12 cellular contexts compared by ENCODE assay signal in genomic region chr2:120348134-120349103, GRCh38. TPM values are rescaled to one million over a fixed set of nuclear protein-coding genes. Genes with fewer than 3 reads are reported as not detected.
A peak's percentile ranks its signal among the peaks of the same experiment; 100 is the strongest.
DNase-seq lines count a peak whose midpoint lies in the region; ATAC-seq and TF ChIP-seq lines count a peak whose summit lies in the region.
"Had no signal": no experiment of that assay in that cellular context is flagged by ENCODE, and none has a peak within 500 bp of the region (broad histone marks: within the 10 kb centered on the region; RNA-seq: fewer than 3 reads in every experiment).

No MANE protein-coding gene starts in this region.

- POLR2A ChIA-PET in WTC11 (lab: Charles Lee), result interaction anchor here (1.0 kb wide), 1 partner anchor 89 kb away, joined by 14 read pairs; no protein-coding TSS in a partner anchor

- H3K36me3 Mint-ChIP-seq in WTC11, result no peaks in the 10 kb centered on the region
- H3K36me3 Mint-ChIP-seq in neural progenitor cell, result no peaks in the 10 kb centered on the region
- H3K36me3 Mint-ChIP-seq: activated naive CD8-positive, alpha-beta T cell treated with anti-CD3 and anti-CD28 coated beads for 36 hours had no signal

- peaks cover 20% of the 10 kb centered on the region for H3K4me1 ChIP-seq in neural progenitor cell

- H4K20me1 ChIP-seq in neural progenitor cell (ENCODE audit: low read depth), result peaks cover 59% of the 10 kb centered on the region

- H3K4me1 Mint-ChIP-seq in WTC11 (peaks cover 33% of the 10 kb centered on the region), neural progenitor cell (peaks cover 28% of the 10 kb centered on the region)

- peak overlapping the region; percentile 57 for H3K4me3 Mint-ChIP-seq in WTC11
- peak overlapping the region; percentile 84 for H3K4me3 Mint-ChIP-seq in neural progenitor cell
- H3K4me3 Mint-ChIP-seq: activated CD8-positive, alpha-beta T cell treated with anti-CD3 and anti-CD28 coated beads, Interleukin-2, amount 10 ng/mL, durations not matched to agents 7 days and 5 days; activated naive CD8-positive, alpha-beta T cell treated with anti-CD3 and anti-CD28 coated beads for 36 hours had no signal

- H3F3A ChIP-seq in neural progenitor cell (ENCODE audit: low read depth), result peaks cover 26% of the 10 kb centered on the region

- peak overlapping the region; percentile 70 for H3K4me2 ChIP-seq in neural progenitor cell

- H3K27me3 ChIP-seq in neural progenitor cell, result peaks cover 91% of the 10 kb centered on the region

- DNase-seq in COLO668 (lab: John Stamatoyannopoulos, UW; ENCODE audit: unreplicated experiment), result peak; percentile 55
- peak; percentile 93 for DNase-seq in HuH-7.5 (ENCODE audit: low spot score)
- DNase-seq in WTC11 (ENCODE audit: low spot score), result no peak
- no peak for DNase-seq in neural progenitor cell (ENCODE audit: low spot score)
- DNase-seq in NCI-H128 (lab: John Stamatoyannopoulos, UW; ENCODE audit: unreplicated experiment), result no peak
- no peak for DNase-seq in NCI-H1694 treated with DMSO at 0.1 percent for 48 hours (lab: John Stamatoyannopoulos, UW)
- no peak for DNase-seq in activated CD4-positive, alpha-beta T cell treated with anti-CD3 and anti-CD28 coated beads for 48 hours
- DNase-seq: activated CD8-positive, alpha-beta T cell treated with anti-CD3 and anti-CD28 coated beads, Interleukin-2, amount 10 ng/mL, durations not matched to agents 7 days and 5 days; activated naive CD8-positive, alpha-beta T cell treated with anti-CD3 and anti-CD28 coated beads for 36 hours; dermis blood vessel endothelial cell; EL; trophoblast cell had no signal

- no peaks in the 10 kb centered on the region for H3K9me3 Mint-ChIP-seq in WTC11
- no peaks in the 10 kb centered on the region for H3K9me3 Mint-ChIP-seq in neural progenitor cell
- H3K9me3 Mint-ChIP-seq: activated naive CD8-positive, alpha-beta T cell treated with anti-CD3 and anti-CD28 coated beads for 36 hours had no signal

- peak; percentile 4 for ATAC-seq in WTC11
- ATAC-seq: activated CD8-positive, alpha-beta T cell treated with anti-CD3 and anti-CD28 coated beads, Interleukin-2, amount 10 ng/mL, durations not matched to agents 7 days and 5 days had no signal

- TF ChIP-seq CTCF in WTC11 (IDR thresholded peaks at IDR 0.05) (no peak), neural progenitor cell (IDR thresholded peaks at IDR 0.05) (no peak)

- H2AFZ ChIP-seq in neural progenitor cell (replicated peaks), result no peak overlapping the region

- no peak overlapping the region for H3K27ac Mint-ChIP-seq in WTC11
- H3K27ac Mint-ChIP-seq in neural progenitor cell, result no peak overlapping the region
- H3K27ac Mint-ChIP-seq: activated CD8-positive, alpha-beta T cell treated with anti-CD3 and anti-CD28 coated beads, Interleukin-2, amount 10 ng/mL, durations not matched to agents 7 days and 5 days; activated naive CD8-positive, alpha-beta T cell treated with anti-CD3 and anti-CD28 coated beads for 36 hours had no signal

- H3K9me3 ChIP-seq in neural progenitor cell (ENCODE audit: low read depth), result no peaks in the 10 kb centered on the region

- H3K27me3 Mint-ChIP-seq in WTC11 (ENCODE audit: low read depth) (peaks cover 79% of the 10 kb centered on the region), neural progenitor cell (ENCODE audit: insufficient read depth, low read depth) (peaks cover 44% of the 10 kb centered on the region)

- no peak overlapping the region for H3K27ac ChIP-seq in neural progenitor cell

- H3K9ac ChIP-seq in neural progenitor cell, result no peak overlapping the region

- H3K79me2 ChIP-seq in neural progenitor cell (ENCODE audit: low read depth), result no peaks in the 10 kb centered on the region

- CTCF ChIA-PET in WTC11 (lab: Charles Lee), result interaction anchor here (0.7 to 2.6 kb wide), 8 partner anchors 8 to 392 kb away, joined by 3 to 30 read pairs (median 8); no protein-coding TSS in a partner anchor

- no peaks in the 10 kb centered on the region for H3K36me3 ChIP-seq in neural progenitor cell

- H3K4me3 ChIP-seq in neural progenitor cell, result no peak overlapping the region

TF ChIP-seq in WTC11, 78 proteins besides CTCF, POLR2A, EP300 and RAD21:
- TF ChIP-seq E2F5 (CRISPR knock-in tag; IDR thresholded peaks at IDR 0.05), result no peak
- TF ChIP-seq, protein P1, sequence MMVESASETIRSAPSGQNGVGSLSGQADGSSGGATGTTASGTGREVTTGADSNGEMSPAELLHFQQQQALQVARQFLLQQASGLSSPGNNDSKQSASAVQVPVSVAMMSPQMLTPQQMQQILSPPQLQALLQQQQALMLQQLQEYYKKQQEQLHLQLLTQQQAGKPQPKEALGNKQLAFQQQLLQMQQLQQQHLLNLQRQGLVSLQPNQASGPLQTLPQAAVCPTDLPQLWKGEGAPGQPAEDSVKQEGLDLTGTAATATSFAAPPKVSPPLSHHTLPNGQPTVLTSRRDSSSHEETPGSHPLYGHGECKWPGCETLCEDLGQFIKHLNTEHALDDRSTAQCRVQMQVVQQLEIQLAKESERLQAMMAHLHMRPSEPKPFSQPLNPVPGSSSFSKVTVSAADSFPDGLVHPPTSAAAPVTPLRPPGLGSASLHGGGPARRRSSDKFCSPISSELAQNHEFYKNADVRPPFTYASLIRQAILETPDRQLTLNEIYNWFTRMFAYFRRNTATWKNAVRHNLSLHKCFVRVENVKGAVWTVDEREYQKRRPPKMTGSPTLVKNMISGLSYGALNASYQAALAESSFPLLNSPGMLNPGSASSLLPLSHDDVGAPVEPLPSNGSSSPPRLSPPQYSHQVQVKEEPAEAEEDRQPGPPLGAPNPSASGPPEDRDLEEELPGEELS (CRISPR knock-in tag; IDR thresholded peaks at IDR 0.05), result 0 out of 2 replicates have a peak, but pooled peaks have one; percentile 18
- TF ChIP-seq, protein P2, sequence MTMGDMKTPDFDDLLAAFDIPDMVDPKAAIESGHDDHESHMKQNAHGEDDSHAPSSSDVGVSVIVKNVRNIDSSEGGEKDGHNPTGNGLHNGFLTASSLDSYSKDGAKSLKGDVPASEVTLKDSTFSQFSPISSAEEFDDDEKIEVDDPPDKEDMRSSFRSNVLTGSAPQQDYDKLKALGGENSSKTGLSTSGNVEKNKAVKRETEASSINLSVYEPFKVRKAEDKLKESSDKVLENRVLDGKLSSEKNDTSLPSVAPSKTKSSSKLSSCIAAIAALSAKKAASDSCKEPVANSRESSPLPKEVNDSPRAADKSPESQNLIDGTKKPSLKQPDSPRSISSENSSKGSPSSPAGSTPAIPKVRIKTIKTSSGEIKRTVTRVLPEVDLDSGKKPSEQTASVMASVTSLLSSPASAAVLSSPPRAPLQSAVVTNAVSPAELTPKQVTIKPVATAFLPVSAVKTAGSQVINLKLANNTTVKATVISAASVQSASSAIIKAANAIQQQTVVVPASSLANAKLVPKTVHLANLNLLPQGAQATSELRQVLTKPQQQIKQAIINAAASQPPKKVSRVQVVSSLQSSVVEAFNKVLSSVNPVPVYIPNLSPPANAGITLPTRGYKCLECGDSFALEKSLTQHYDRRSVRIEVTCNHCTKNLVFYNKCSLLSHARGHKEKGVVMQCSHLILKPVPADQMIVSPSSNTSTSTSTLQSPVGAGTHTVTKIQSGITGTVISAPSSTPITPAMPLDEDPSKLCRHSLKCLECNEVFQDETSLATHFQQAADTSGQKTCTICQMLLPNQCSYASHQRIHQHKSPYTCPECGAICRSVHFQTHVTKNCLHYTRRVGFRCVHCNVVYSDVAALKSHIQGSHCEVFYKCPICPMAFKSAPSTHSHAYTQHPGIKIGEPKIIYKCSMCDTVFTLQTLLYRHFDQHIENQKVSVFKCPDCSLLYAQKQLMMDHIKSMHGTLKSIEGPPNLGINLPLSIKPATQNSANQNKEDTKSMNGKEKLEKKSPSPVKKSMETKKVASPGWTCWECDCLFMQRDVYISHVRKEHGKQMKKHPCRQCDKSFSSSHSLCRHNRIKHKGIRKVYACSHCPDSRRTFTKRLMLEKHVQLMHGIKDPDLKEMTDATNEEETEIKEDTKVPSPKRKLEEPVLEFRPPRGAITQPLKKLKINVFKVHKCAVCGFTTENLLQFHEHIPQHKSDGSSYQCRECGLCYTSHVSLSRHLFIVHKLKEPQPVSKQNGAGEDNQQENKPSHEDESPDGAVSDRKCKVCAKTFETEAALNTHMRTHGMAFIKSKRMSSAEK (CRISPR knock-in tag; IDR thresholded peaks at IDR 0.05; ENCODE audit: borderline replicate concordance), result no peak
- no peak for TF ChIP-seq ZNF512 (CRISPR knock-in tag; IDR thresholded peaks at IDR 0.05; ENCODE audit: borderline replicate concordance)
- TF ChIP-seq MAX (CRISPR knock-in tag; IDR thresholded peaks at IDR 0.05), result no peak
- no peak for TF ChIP-seq GTF2I (CRISPR knock-in tag; conservative IDR thresholded peaks at IDR 0.05)

RNA-seq across cellular contexts. Expression of gene INHBB, which starts 2.5 kb away (rescaled TPM):
- total RNA-seq in WTC11 (2021), result 0.14 to 0.26 TPM (median 0.21 TPM) in 3 replicates
- not detected in 2 replicates for total RNA-seq in neural progenitor cell (ENCODE audit: low replicate concordance)
- total RNA-seq: activated CD8-positive, alpha-beta T cell treated with anti-CD3 and anti-CD28 coated beads, Interleukin-2, amount 10 ng/mL, durations not matched to agents 7 days and 5 days; activated naive CD8-positive, alpha-beta T cell treated with anti-CD3 and anti-CD28 coated beads for 36 hours had no signal

Comparison
In these comparisons a context has a peak if more than half of its experiments do, and no peak if none do; other contexts are left out.
1. DNase-seq: peak in COLO668 (single experiment) and HuH-7.5 (single experiment); none in WTC11 (single experiment), neural progenitor cell (single experiment), NCI-H128 (single experiment), NCI-H1694 treated with DMSO at 0.1 percent for 48 hours (single experiment) and activated CD4-positive, alpha-beta T cell treated with anti-CD3 and anti-CD28 coated beads for 48 hours (single experiment).